ENCODE assay signal across 12 cellular contexts in genomic region chr1:247440001-247440620, GRCh38. TPM values are rescaled to one million over a fixed set of nuclear protein-coding genes. Genes with fewer than 3 reads are reported as not detected.
DNase-seq lines count a peak whose midpoint lies in the region; ATAC-seq and TF ChIP-seq lines count a peak whose summit lies in the region.
"Had no signal": no experiment of that assay in that cellular context is flagged by ENCODE, and none has a peak within 500 bp of the region (broad histone marks: within the 10 kb centered on the region; RNA-seq: fewer than 3 reads in every experiment).

No MANE protein-coding gene starts in this region.

- TF ChIP-seq CTCF in GM10266 (IDR thresholded peaks at IDR 0.05; ENCODE audit: control insufficient read depth, insufficient read depth, low read depth, missing control alignments) = no peak

- peak; percentile 97 for ATAC-seq in GM19324 (IDR thresholded peaks at IDR 0.05; ENCODE audit: low FRiP score, unreplicated experiment)
- ATAC-seq in HG02870 (IDR thresholded peaks at IDR 0.05; ENCODE audit: unreplicated experiment) = peak; percentile 99

- intact Hi-C loops in posterior vena cava (cut with DNase I) = no loop called here

- DNase-seq in GM10266 (ENCODE audit: extremely low spot score) = peak; percentile 79
- DNase-seq in MV-4-11 (lab: John Stamatoyannopoulos, UW) = peak; percentile 47
- DNase-seq in posterior vena cava (ENCODE audit: low spot score) = no peak
- no peak for DNase-seq in epidermal melanocyte (ENCODE audit: insufficient read length, low spot score)
- DNase-seq in COLO668 (lab: John Stamatoyannopoulos, UW; ENCODE audit: unreplicated experiment) = no peak
- no peak for DNase-seq in T-helper 9 cell
- DNase-seq: activated CD4-positive, alpha-beta T cell treated with anti-CD3 and anti-CD28 coated beads for 1 hour; brain microvascular endothelial cell; CD4-positive, alpha-beta T cell had no signal

RNA-seq across cellular contexts. Expression of gene OR2B11, which starts 17.8 kb away (rescaled TPM):
- not detected for total RNA-seq in posterior vena cava
- total RNA-seq: CD4-positive, alpha-beta T cell; tibial nerve had no signal

RNA-seq across cellular contexts. Expression of gene NLRP3, which starts 24.1 kb away (rescaled TPM):
- total RNA-seq in posterior vena cava = 1 to 10 TPM; 3.0 to 3.1 TPM

Comparison
In these comparisons a context has a peak if more than half of its experiments do, and no peak if none do; other contexts are left out.
1. DNase-seq: peak in GM10266 (single experiment) and MV-4-11 (single experiment); none in posterior vena cava (single experiment), epidermal melanocyte (single experiment), COLO668 (single experiment) and T-helper 9 cell (single experiment).